ENCODE assay signal across 21 cellular contexts in genomic region chr1:159492575-159493323, GRCh38. TPM values are rescaled to one million over a fixed set of nuclear protein-coding genes. Genes with fewer than 3 reads are reported as not detected.
DNase-seq lines count a peak whose midpoint lies in the region; ATAC-seq, FAIRE-seq and TF ChIP-seq lines count a peak whose summit lies in the region.
"Had no signal": no experiment of that assay in that cellular context is flagged by ENCODE, and none has a peak within 500 bp of the region (broad histone marks: within the 10 kb centered on the region; RNA-seq: fewer than 3 reads in every experiment).

No MANE protein-coding gene starts in this region.

- WGBS in GM23248 (ENCODE audit: low coverage in 1 of 2, low lambda C conversion rate in 2 of 2, missing lambda C conversion rate in 2 of 2), 2 experiments = 25 to 27% methylated on average over 5 of the region's 5 CpGs
- WGBS in mesendoderm (ENCODE audit: extremely low coverage, insufficient coverage, low lambda C conversion rate) = no CpG with 5 or more reads among the region's 5 CpGs

- H3K9me2 ChIP-seq in GM23248 (ENCODE audit: insufficient read depth) (no peaks in the 10 kb centered on the region), PC-3 (replicated peaks; ENCODE audit: low read length) (0 out of 2 replicates have a peak, but pooled peaks cover 3% of the 10 kb centered on the region)

- no peak overlapping the region for H3K23ac ChIP-seq in mesendoderm (ENCODE audit: low read length)

- TF ChIP-seq CTCF in PC-3 (conservative IDR thresholded peaks at IDR 0.05; ENCODE audit: low read depth, low read length) (no peak), bronchial epithelial cell (IDR thresholded peaks at IDR 0.05; ENCODE audit: insufficient read depth, low read length, severe bottlenecking) (no peak), osteoblast (IDR thresholded peaks at IDR 0.05; ENCODE audit: extremely low read depth, low read depth, low read length) (no peak), A673 (conservative IDR thresholded peaks at IDR 0.05; ENCODE audit: low read depth, low read length) (no peak)

- no peak overlapping the region for H3K4ac ChIP-seq in mesendoderm (ENCODE audit: low read depth, low read length)

- H3K4me2 ChIP-seq in GM23248 (ENCODE audit: unreplicated experiment) (no peak overlapping the region), PC-3 (ENCODE audit: low read length) (peak overlapping the region; percentile 37), osteoblast (ENCODE audit: insufficient read depth, low read length) (no peak overlapping the region), mesendoderm (ENCODE audit: low read length) (no peak overlapping the region)

- no peaks in the 10 kb centered on the region for H3K79me1 ChIP-seq in mesendoderm (ENCODE audit: low read length)

- CTCF ChIA-PET in PC-3 (lab: Charles Lee) (no interaction called here), A673 (lab: Charles Lee) (no interaction called here)

- H2AK5ac ChIP-seq in mesendoderm (ENCODE audit: low read length) = no peak overlapping the region

- H3K9ac ChIP-seq in GM23248 (peak overlapping the region; percentile 38; the same call in 1 of the 2 replicates), PC-3 (ENCODE audit: low read length) (no peak overlapping the region), mesendoderm (ENCODE audit: low read length) (no peak overlapping the region)

- H3K79me2 ChIP-seq in GM23248 (ENCODE audit: insufficient read depth) (no peaks in the 10 kb centered on the region), PC-3 (ENCODE audit: low read length) (no peaks in the 10 kb centered on the region), osteoblast (ENCODE audit: insufficient read depth, low read length) (no peaks in the 10 kb centered on the region), mesendoderm (ENCODE audit: control insufficient read depth, insufficient read depth, low read length) (no peaks in the 10 kb centered on the region)

- H3K18ac ChIP-seq in mesendoderm (ENCODE audit: low read length) = no peak overlapping the region

- POLR2A ChIA-PET in PC-3 (lab: Charles Lee; ENCODE audit: unreplicated experiment) = no interaction called here
- POLR2A ChIA-PET in A673 (lab: Charles Lee; ENCODE audit: low non-redundant PET) = no interaction called here

- H3K27me3 ChIP-seq in GM23248 (replicated peaks; ENCODE audit: insufficient read depth) (no peaks in the 10 kb centered on the region), PC-3 (ENCODE audit: low read length) (no peaks in the 10 kb centered on the region), bronchial epithelial cell (ENCODE audit: control insufficient read depth, insufficient read depth, low read length) (no peaks in the 10 kb centered on the region), osteoblast (ENCODE audit: insufficient read depth, low read length) (no peaks in the 10 kb centered on the region), A673 (replicated peaks; ENCODE audit: insufficient read depth, low read depth, low read length, poor library complexity) (no peaks in the 10 kb centered on the region), mesendoderm (ENCODE audit: insufficient read depth, low read length, poor library complexity) (no peaks in the 10 kb centered on the region)
- H3K27me3 ChIP-seq: gastroesophageal sphincter, testis had no signal

- ATAC-seq in PC-3 (peak; percentile 62), GM19452 (IDR thresholded peaks at IDR 0.05; ENCODE audit: unreplicated experiment) (no peak)
- ATAC-seq: gastroesophageal sphincter, right cardiac atrium, Right ventricle myocardium inferior had no signal

- H3F3A ChIP-seq in GM23248 (ENCODE audit: insufficient read depth) = no peaks in the 10 kb centered on the region
- H3F3A ChIP-seq in PC-3 (ENCODE audit: low read length, unreplicated experiment) = no peaks in the 10 kb centered on the region

- no peak overlapping the region for H2AFZ ChIP-seq in GM23248
- no peak overlapping the region for H2AFZ ChIP-seq in PC-3 (ENCODE audit: low read length)
- H2AFZ ChIP-seq in osteoblast (ENCODE audit: low read length) = no peak overlapping the region

- H3K4me3 ChIP-seq in GM23248 (no peak overlapping the region), PC-3 (ENCODE audit: low read length) (no peak overlapping the region), bronchial epithelial cell (ENCODE audit: low read depth, low read length) (no peak overlapping the region), osteoblast (ENCODE audit: insufficient read depth, low read length) (no peak overlapping the region), A673 (ENCODE audit: low read depth, low read length, poor library complexity, severe bottlenecking) (no peak overlapping the region), mesendoderm (ENCODE audit: low read length) (no peak overlapping the region)
- H3K4me3 ChIP-seq: gastroesophageal sphincter, testis had no signal

- H3K4me1 ChIP-seq in GM23248 (ENCODE audit: insufficient read depth) = peaks cover 9% of the 10 kb centered on the region
- H3K4me1 ChIP-seq in PC-3 (ENCODE audit: insufficient read depth, low read length) = peaks cover 19% of the 10 kb centered on the region
- H3K4me1 ChIP-seq in osteoblast (ENCODE audit: insufficient read depth, low read length) = peaks cover 13% of the 10 kb centered on the region
- H3K4me1 ChIP-seq in A673 (ENCODE audit: insufficient read depth, low read length, poor library complexity, severe bottlenecking) = no peaks in the 10 kb centered on the region
- H3K4me1 ChIP-seq in mesendoderm (ENCODE audit: control insufficient read depth, low read depth, low read length) = no peaks in the 10 kb centered on the region
- H3K4me1 ChIP-seq: gastroesophageal sphincter, testis had no signal

- no peak overlapping the region for H4K5ac ChIP-seq in mesendoderm (ENCODE audit: low read length)

- peak overlapping the region; percentile 73 for H3K27ac ChIP-seq in GM23248
- 0 out of 2 replicates have a peak overlapping the region, but pooled peaks have one; percentile 11 for H3K27ac ChIP-seq in PC-3 (ENCODE audit: low read length)
- H3K27ac ChIP-seq in osteoblast (ENCODE audit: low read depth, low read length) = peak overlapping the region; percentile 77
- H3K27ac ChIP-seq in A673 (ENCODE audit: low read depth, low read length, poor library complexity, severe bottlenecking) = no peak overlapping the region
- H3K27ac ChIP-seq in mesendoderm (ENCODE audit: low read depth, low read length) = no peak overlapping the region
- H3K27ac ChIP-seq: gastroesophageal sphincter, testis had no signal

- no peak overlapping the region for H4K8ac ChIP-seq in mesendoderm (ENCODE audit: low read depth, low read length)

- H3K36me3 ChIP-seq in GM23248 (ENCODE audit: low read depth) = no peaks in the 10 kb centered on the region
- no peaks in the 10 kb centered on the region for H3K36me3 ChIP-seq in PC-3 (ENCODE audit: low read depth, low read length)
- H3K36me3 ChIP-seq in bronchial epithelial cell (ENCODE audit: control insufficient read depth, insufficient read depth, low read length) = no peaks in the 10 kb centered on the region
- no peaks in the 10 kb centered on the region for H3K36me3 ChIP-seq in osteoblast (ENCODE audit: insufficient read depth, low read length)
- H3K36me3 ChIP-seq in A673 (ENCODE audit: insufficient read depth, low read length, poor library complexity, severe bottlenecking) = no peaks in the 10 kb centered on the region
- H3K36me3 ChIP-seq in mesendoderm (ENCODE audit: control insufficient read depth, insufficient read depth, low read length) = no peaks in the 10 kb centered on the region
- H3K36me3 ChIP-seq: gastroesophageal sphincter had no signal

- no peak overlapping the region for H2BK120ac ChIP-seq in mesendoderm (ENCODE audit: low read depth, low read length)

- H4K20me1 ChIP-seq in GM23248 (ENCODE audit: insufficient read depth) (no peaks in the 10 kb centered on the region), PC-3 (ENCODE audit: low read length) (no peaks in the 10 kb centered on the region), osteoblast (ENCODE audit: insufficient read depth, low read length) (no peaks in the 10 kb centered on the region)

- H3K9me3 ChIP-seq in GM23248 (ENCODE audit: low read depth) = no peaks in the 10 kb centered on the region
- no peaks in the 10 kb centered on the region for H3K9me3 ChIP-seq in PC-3 (ENCODE audit: low read length)
- H3K9me3 ChIP-seq in osteoblast (ENCODE audit: low read depth, low read length) = no peaks in the 10 kb centered on the region
- no peaks in the 10 kb centered on the region for H3K9me3 ChIP-seq in A673 (ENCODE audit: low read depth, low read length, poor library complexity, severe bottlenecking)
- H3K9me3 ChIP-seq: testis had no signal

- H2BK15ac ChIP-seq in mesendoderm (replicated peaks; ENCODE audit: low read depth) = no peak overlapping the region

- in situ Hi-C loops in GM23248 (cut with MboI) = no loop called here

- H3K56ac ChIP-seq in mesendoderm (ENCODE audit: low read length) = no peak overlapping the region

- peak; percentile 71 for DNase-seq in GM23248
- DNase-seq in PC-3 = peak; percentile 82
- peak; percentile 36 for DNase-seq in bronchial epithelial cell (ENCODE audit: low read depth)
- peak; percentile 74 for DNase-seq in osteoblast (ENCODE audit: insufficient read length, low spot score, missing footprints)
- DNase-seq in A673 (ENCODE audit: low spot score) = no peak
- DNase-seq in mesendoderm = no peak
- DNase-seq in GOT3 (lab: John Stamatoyannopoulos, UW) = no peak
- DNase-seq: activated CD4-positive, alpha-beta T cell treated with anti-CD3 and anti-CD28 coated beads, Interleukin-2, amount 10 ng/mL, durations not matched to agents 7 days and 5 days; activated T-cell treated with anti-CD3 and anti-CD28 coated beads for 4 hours; C1 segment of cervical spinal cord; MM.1S; NCI-H2081 treated with DMSO at 0.1 percent for 48 hours; NCI-H774; right cardiac atrium; testis had no signal

- BruUV-seq in PC-3 (replicated peaks; lab: Mats Ljungman, UMichigan) = no TSS peak
- no TSS peak for BruUV-seq in A673 (replicated peaks; lab: Mats Ljungman, UMichigan)

- FAIRE-seq in bronchial epithelial cell (lab: Jason Lieb, UNC) = no peak
- FAIRE-seq: endometrium had no signal

- H2BK5ac ChIP-seq in mesendoderm (ENCODE audit: low read length) = no peak overlapping the region

- intact Hi-C loops in PC-3 (cut with micrococcal nuclease) (no loop called here), A673 (cut with micrococcal nuclease; ENCODE audit: unreplicated experiment) (no loop called here)

RNA-seq across cellular contexts. Expression of gene OR10J5, which starts 43.1 kb away (rescaled TPM):
- total RNA-seq in GM23248 (2014; rRNA removed; shearing (Covaris generic)) = not detected in 2 replicates
- polyA plus RNA-seq in GM23248 (2016; fragmentation: Nextera tagmentation; extraction: Ambion mirVana) = not detected in 2 replicates
- not detected in 2 replicates for total RNA-seq in PC-3 (2014; rRNA removed)
- not detected in 2 replicates for total RNA-seq in bronchial epithelial cell
- total RNA-seq in osteoblast = not detected in 2 replicates
- not detected in 2 replicates for total RNA-seq in A673 (2021)
- polyA plus RNA-seq in mesendoderm (2013, experiment 1 of 2) = not detected
- not detected for polyA plus RNA-seq in mesendoderm (2013, experiment 2 of 2)
- total RNA-seq: activated CD4-positive, alpha-beta T cell treated with anti-CD3 and anti-CD28 coated beads, Interleukin-2, amount 10 ng/mL, durations not matched to agents 7 days and 5 days; gastroesophageal sphincter; neural crest cell; right cardiac atrium; Right ventricle myocardium inferior; testis had no signal
- polyA plus RNA-seq: right cardiac atrium had no signal

RNA-seq across cellular contexts. Expression of gene OR10J1, which starts 53.2 kb away (rescaled TPM):
- total RNA-seq in GM23248 (2014; rRNA removed; shearing (Covaris generic)) = not detected in 2 replicates
- not detected in 2 replicates for polyA plus RNA-seq in GM23248 (2016; fragmentation: Nextera tagmentation; extraction: Ambion mirVana)
- total RNA-seq in PC-3 (2014; rRNA removed) (not detected in 2 replicates), bronchial epithelial cell (not detected in 2 replicates), osteoblast (not detected in 2 replicates), A673 (2021) (not detected in 2 replicates)
- not detected for polyA plus RNA-seq in mesendoderm (2013, experiment 1 of 2)
- polyA plus RNA-seq in mesendoderm (2013, experiment 2 of 2) = not detected
- total RNA-seq: activated CD4-positive, alpha-beta T cell treated with anti-CD3 and anti-CD28 coated beads, Interleukin-2, amount 10 ng/mL, durations not matched to agents 7 days and 5 days; cerebellum; gastroesophageal sphincter; neural crest cell; right cardiac atrium; Right ventricle myocardium inferior had no signal
- polyA plus RNA-seq: right cardiac atrium had no signal

Comparison
In these comparisons a context has a peak if more than half of its experiments do, and no peak if none do; other contexts are left out.
1. DNase-seq: peak in GM23248 (single experiment), PC-3 (single experiment), bronchial epithelial cell (single experiment) and osteoblast (single experiment); none in A673 (single experiment), mesendoderm (single experiment) and GOT3 (single experiment).
2. H3K27ac ChIP-seq: peak in GM23248 (single experiment), PC-3 (single experiment) and osteoblast (single experiment); none in A673 (single experiment) and mesendoderm (single experiment).